Comparison of ENCODE assay signal across 22 cellular contexts in the genomic region with DNA sequence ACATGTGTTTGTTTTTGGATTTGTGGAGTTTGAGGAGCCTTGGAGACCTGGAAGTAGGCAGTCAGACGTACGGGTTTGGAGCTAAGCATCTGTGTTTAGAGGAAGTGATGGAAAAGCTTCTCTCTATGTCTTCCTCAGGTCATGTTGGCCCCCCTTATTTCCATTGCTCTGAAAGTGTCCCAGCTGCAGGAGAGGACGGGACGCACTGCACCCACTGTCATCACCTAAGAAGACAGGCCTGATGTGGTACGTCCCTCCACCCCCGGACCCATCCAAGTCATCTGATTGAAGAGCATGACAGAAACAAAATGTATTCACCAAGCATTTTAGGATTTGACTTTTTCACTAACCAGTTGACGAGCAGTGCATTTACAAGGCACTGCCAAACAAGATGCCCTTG.
DNase-seq lines count a peak whose midpoint lies in the region; ATAC-seq and TF ChIP-seq lines count a peak whose summit lies in the region.
"Had no signal": no experiment of that assay in that cellular context is flagged by ENCODE, and none has a peak within 500 bp of the region (broad histone marks: within the 10 kb centered on the region; RNA-seq: fewer than 3 reads in every experiment).

No MANE protein-coding gene starts in this region.

- H3K27me3 ChIP-seq in mammary epithelial cell (ENCODE audit: insufficient read depth, low read length) (no peaks in the 10 kb centered on the region), Panc1 (ENCODE audit: control insufficient read depth, insufficient read depth, low read length) (no peaks in the 10 kb centered on the region)
- H3K27me3 ChIP-seq: BLaER1 had no signal

- no peak overlapping the region for H3K4me3 ChIP-seq in mammary epithelial cell (replicated peaks in 1 of 3; ENCODE audit: insufficient read depth in 1 of 3, low read depth in 2 of 3, low read length in 3 of 3)
- H3K4me3 ChIP-seq in Panc1 (ENCODE audit: low read depth in 2 of 2, low read length in 2 of 2): no peak overlapping the region
- H3K4me3 ChIP-seq: BLaER1, GM12878, GM23338 had no signal

- no peak for DNase-seq in T-helper 1 cell
- no peak for DNase-seq in MCF 10A (ENCODE audit: unreplicated experiment)
- DNase-seq in mammary epithelial cell: no peak
- no peak for DNase-seq in Panc1 (ENCODE audit: low read depth, low spot score)
- no peak for DNase-seq in nephron progenitor cell
- DNase-seq in NCI-H524 treated with DMSO at 0.1 percent for 48 hours (lab: John Stamatoyannopoulos, UW): no peak
- DNase-seq in left colon: no peak
- DNase-seq: CD4-positive, alpha-beta T cell; CD8-positive, alpha-beta memory T cell; DMS 273 treated with DMSO at 0.1 percent for 48 hours; DMS79; EL; GDM1; H9 had no signal

- ATAC-seq in Panc1 (no peak), left colon (no peak)
- ATAC-seq: GM12878, GM23338, HCT116 had no signal

- dilution Hi-C loops in mammary epithelial cell (cut with HindIII; ENCODE audit: low sequenced_read_pairs): no loop called here

- WGBS in mammary epithelial cell (ENCODE audit: low coverage, missing lambda C conversion rate): 100% methylated on average over 7 of the region's 7 CpGs

- H3K9me3 Mint-ChIP-seq in T-helper 1 cell treated with Interleukin-12 subunit alpha and Interleukin-12 subunit beta and Interleukin-4 antibody, amounts not matched to agents 30 μg/mL and 1 μg/mL, for 36 hours: no peaks in the 10 kb centered on the region
- peaks cover 7% of the 10 kb centered on the region for H3K9me3 Mint-ChIP-seq in MCF 10A (ENCODE audit: unreplicated experiment)
- H3K9me3 Mint-ChIP-seq in nephron progenitor cell: no peaks in the 10 kb centered on the region
- H3K9me3 Mint-ChIP-seq: CD4-positive, alpha-beta T cell; GM23338; H9 had no signal

- no peak overlapping the region for H3K4me3 Mint-ChIP-seq in T-helper 1 cell treated with Interleukin-12 subunit alpha and Interleukin-12 subunit beta and Interleukin-4 antibody, amounts not matched to agents 30 μg/mL and 1 μg/mL, for 36 hours
- H3K4me3 Mint-ChIP-seq in MCF 10A (ENCODE audit: unreplicated experiment) (no peak overlapping the region), nephron progenitor cell (no peak overlapping the region)
- H3K4me3 Mint-ChIP-seq: B cell; CD14-positive monocyte; CD4-positive, alpha-beta T cell; CD8-positive, alpha-beta memory T cell; GM23338; H9 had no signal

- peak overlapping the region; percentile 33 for H3K27ac Mint-ChIP-seq in T-helper 1 cell treated with Interleukin-12 subunit alpha and Interleukin-12 subunit beta and Interleukin-4 antibody, amounts not matched to agents 30 μg/mL and 1 μg/mL, for 36 hours
- H3K27ac Mint-ChIP-seq in MCF 10A (ENCODE audit: low read depth, unreplicated experiment) (peak overlapping the region; percentile 69), nephron progenitor cell (peak overlapping the region; percentile 27)
- H3K27ac Mint-ChIP-seq: B cell; CD4-positive, alpha-beta T cell; GM23338; H9 had no signal

- no peak overlapping the region for H2AFZ ChIP-seq in mammary epithelial cell (ENCODE audit: low read depth, low read length)
- H2AFZ ChIP-seq: GM23338 had no signal

- no peaks in the 10 kb centered on the region for H3K79me2 ChIP-seq in mammary epithelial cell (ENCODE audit: insufficient read depth, low read length)

- peaks cover 3% of the 10 kb centered on the region for H3K9me3 ChIP-seq in mammary epithelial cell (replicated peaks; ENCODE audit: insufficient read depth, low read length)
- H3K9me3 ChIP-seq in Panc1 (ENCODE audit: control insufficient read depth, insufficient read depth, low read depth, low read length): 0 out of 2 replicates have a peak, but pooled peaks cover 1% of the 10 kb centered on the region
- H3K9me3 ChIP-seq: BLaER1 had no signal

- H3K4me1 Mint-ChIP-seq in T-helper 1 cell treated with Interleukin-12 subunit alpha and Interleukin-12 subunit beta and Interleukin-4 antibody, amounts not matched to agents 30 μg/mL and 1 μg/mL, for 36 hours (ENCODE audit: low read depth): peaks cover 24% of the 10 kb centered on the region
- H3K4me1 Mint-ChIP-seq in MCF 10A (ENCODE audit: insufficient read depth, unreplicated experiment): peaks cover 39% of the 10 kb centered on the region
- peaks cover 18% of the 10 kb centered on the region for H3K4me1 Mint-ChIP-seq in nephron progenitor cell
- H3K4me1 Mint-ChIP-seq: B cell had no signal

- H3K36me3 ChIP-seq in mammary epithelial cell (ENCODE audit: insufficient read depth, low read length): peaks cover 2% of the 10 kb centered on the region
- no peaks in the 10 kb centered on the region for H3K36me3 ChIP-seq in Panc1 (ENCODE audit: control insufficient read depth, insufficient read depth, low read length)

- POLR2A ChIA-PET in MCF 10A (lab: Yijun Ruan, JAX) (interaction anchor here (0.7 kb wide), 1 partner anchor 550 kb away, joined by 3 read pairs; no protein-coding TSS in a partner anchor), Panc1 (lab: Charles Lee) (no interaction called here)

- no TSS peak for BruUV-seq in MCF 10A (replicated peaks; lab: Mats Ljungman, UMichigan)
- BruUV-seq in mammary epithelial cell (replicated peaks; lab: Mats Ljungman, UMichigan): no TSS peak
- BruUV-seq in Panc1 (replicated peaks; lab: Mats Ljungman, UMichigan): TSS peak; percentile 35

- no peak overlapping the region for H3K27ac ChIP-seq in mammary epithelial cell (ENCODE audit: insufficient read depth, low read depth, low read length)
- H3K27ac ChIP-seq in Panc1 (ENCODE audit: low read length): no peak overlapping the region
- H3K27ac ChIP-seq: 22Rv1, BLaER1 had no signal

- H4K20me1 ChIP-seq in mammary epithelial cell (ENCODE audit: insufficient read depth, low read length): no peaks in the 10 kb centered on the region
- H4K20me1 ChIP-seq: BLaER1 had no signal

- intact Hi-C loops in MCF 10A (cut with micrococcal nuclease): no loop called here
- intact Hi-C loops in mammary epithelial cell (cut with micrococcal nuclease): no loop called here
- intact Hi-C loops in Panc1 (cut with micrococcal nuclease; ENCODE audit: unreplicated experiment): no loop called here
- intact Hi-C loops in left colon (cut with DNase I, micrococcal nuclease): no loop called here

- H3K4me1 ChIP-seq in mammary epithelial cell (ENCODE audit: insufficient read depth, low read length): peaks cover 38% of the 10 kb centered on the region
- no peaks in the 10 kb centered on the region for H3K4me1 ChIP-seq in Panc1 (ENCODE audit: control insufficient read depth, insufficient read depth, low read length)
- H3K4me1 ChIP-seq: BLaER1 had no signal

- no peak overlapping the region for H3K4me2 ChIP-seq in mammary epithelial cell (ENCODE audit: insufficient read depth, low read depth, low read length)
- H3K4me2 ChIP-seq: BLaER1, GM23338 had no signal

- CTCF ChIA-PET in MCF 10A (lab: Yijun Ruan, JAX) (interaction anchor here (0.6 to 1.4 kb wide), 3 partner anchors 15 to 46 kb away, joined by 3 to 6 read pairs (median 3); no protein-coding TSS in a partner anchor), mammary epithelial cell (lab: Charles Lee; ENCODE audit: low non-redundant PET) (no interaction called here), Panc1 (lab: Charles Lee) (interaction anchor here (0.5 kb wide), 1 partner anchor 33 kb away, joined by 4 read pairs; no protein-coding TSS in a partner anchor)

- TF ChIP-seq CTCF in MCF 10A (IDR thresholded peaks at IDR 0.05; ENCODE audit: unreplicated experiment): no peak
- TF ChIP-seq CTCF in mammary epithelial cell (conservative IDR thresholded peaks at IDR 0.05 in 1 of 2, IDR thresholded peaks at IDR 0.05 in 1 of 2; ENCODE audit: extremely low read depth in 1 of 2, insufficient read depth in 1 of 2, low read depth in 1 of 2, low read length in 2 of 2): no peak
- no peak for TF ChIP-seq CTCF in Panc1 (IDR thresholded peaks at IDR 0.05)
- TF ChIP-seq CTCF in nephron progenitor cell (IDR thresholded peaks at IDR 0.05): no peak

- in situ Hi-C loops in mammary epithelial cell (cut with MboI; ENCODE audit: low sequenced_read_pairs in 2 of 2): no loop called here
- in situ Hi-C loops in Panc1 (cut with HindIII; ENCODE audit: low pct_unique_long_range_greater_than_20kb, low sequenced_read_pairs): no loop called here

- no peak overlapping the region for H3K9ac ChIP-seq in mammary epithelial cell (ENCODE audit: insufficient read depth, low read length)
- H3K9ac ChIP-seq: BLaER1 had no signal

- no peaks in the 10 kb centered on the region for H3K27me3 Mint-ChIP-seq in T-helper 1 cell treated with Interleukin-12 subunit alpha and Interleukin-12 subunit beta and Interleukin-4 antibody, amounts not matched to agents 30 μg/mL and 1 μg/mL, for 36 hours (ENCODE audit: low read depth)
- no peaks in the 10 kb centered on the region for H3K27me3 Mint-ChIP-seq in MCF 10A (ENCODE audit: insufficient read depth, unreplicated experiment)
- H3K27me3 Mint-ChIP-seq in nephron progenitor cell (ENCODE audit: low read depth, poor library complexity): no peaks in the 10 kb centered on the region
- H3K27me3 Mint-ChIP-seq: B cell; CD4-positive, alpha-beta T cell had no signal

- H3K36me3 Mint-ChIP-seq in T-helper 1 cell treated with Interleukin-12 subunit alpha and Interleukin-12 subunit beta and Interleukin-4 antibody, amounts not matched to agents 30 μg/mL and 1 μg/mL, for 36 hours (ENCODE audit: low read depth): peaks cover 50% of the 10 kb centered on the region
- H3K36me3 Mint-ChIP-seq in MCF 10A (ENCODE audit: insufficient read depth, unreplicated experiment) (peaks cover 40% of the 10 kb centered on the region), nephron progenitor cell (ENCODE audit: low read depth) (peaks cover 59% of the 10 kb centered on the region)
